Comparison of ENCODE assay signal across 9 cellular contexts in genomic region chr17:5499790-5500189, GRCh38. TPM values are rescaled to one million over a fixed set of nuclear protein-coding genes. Genes with fewer than 3 reads are reported as not detected.
DNase-seq lines count a peak whose midpoint lies in the region; ATAC-seq and TF ChIP-seq lines count a peak whose summit lies in the region.
"Had no signal": no experiment of that assay in that cellular context is flagged by ENCODE, and none has a peak within 500 bp of the region (broad histone marks: within the 10 kb centered on the region; RNA-seq: fewer than 3 reads in every experiment).

No MANE protein-coding gene starts in this region.

- H3K36me3 Mint-ChIP-seq in T-helper 17 cell (ENCODE audit: low read depth), result peaks cover 10% of the 10 kb centered on the region

- TF ChIP-seq CTCF in GM20000 (IDR thresholded peaks at IDR 0.05; ENCODE audit: extremely low read depth, missing control alignments), result no peak

- H3K27ac ChIP-seq in skin epidermis, result peak overlapping the region in 1 of 21 experiments; percentile 76
- H3K27ac ChIP-seq: KMS-11 had no signal

- peak overlapping the region in 5 of 7 experiments; percentile 32 to 60 (median 45) for H3K4me3 ChIP-seq in skin epidermis

- no peaks in the 10 kb centered on the region for H3K9me3 ChIP-seq in T-helper 17 cell (ENCODE audit: control insufficient read depth, low read length, poor library complexity, severe bottlenecking)

- peak overlapping the region; percentile 78 for H3K27ac Mint-ChIP-seq in T-helper 17 cell

- H3K27me3 Mint-ChIP-seq in T-helper 17 cell, result no peaks in the 10 kb centered on the region

- peak overlapping the region; percentile 96 for H3K4me3 Mint-ChIP-seq in T-helper 17 cell

- peaks cover 16% of the 10 kb centered on the region for H3K4me1 Mint-ChIP-seq in T-helper 17 cell

- no peak for ATAC-seq in T-helper 17 cell
- ATAC-seq in HG02938 (IDR thresholded peaks at IDR 0.05; ENCODE audit: unreplicated experiment), result no peak
- no peak for ATAC-seq in GM21717 (IDR thresholded peaks at IDR 0.05; ENCODE audit: unreplicated experiment)
- no peak for ATAC-seq in HG03108 (IDR thresholded peaks at IDR 0.05; ENCODE audit: unreplicated experiment)
- ATAC-seq in HG02588 (IDR thresholded peaks at IDR 0.05; ENCODE audit: unreplicated experiment), result no peak

- DNase-seq in GM20000 (ENCODE audit: low spot score) (peak; percentile 25), T-helper 17 cell (no peak), hypothalamus (lab: John Stamatoyannopoulos, UW) (peak in 34 of 51 donors; percentile 6 to 58 (median 33))

RNA-seq across cellular contexts. Expression of gene MIS12, which starts 13.4 kb away (rescaled TPM):
- total RNA-seq in T-helper 17 cell, result 10 to 100 TPM; 19.2 to 31.0 TPM

RNA-seq across cellular contexts. Expression of gene DERL2, which starts 13.8 kb away (rescaled TPM):
- total RNA-seq in T-helper 17 cell, result 10 to 100 TPM; 66.3 to 78.0 TPM

RNA-seq across cellular contexts. Expression of gene DHX33, which starts 31.0 kb away (rescaled TPM):
- total RNA-seq in T-helper 17 cell, result 1 to 10 TPM; 7.5 to 9.0 TPM

Comparison
In these comparisons a context has a peak if more than half of its experiments do, and no peak if none do; other contexts are left out.
1. DNase-seq: peak in GM20000 (single experiment) and hypothalamus (34 of 51); none in T-helper 17 cell (0 of 3).